ENCODE assay signal across 1 cellular context in genomic region chr10:84026821-84027257, GRCh38.
A peak's percentile ranks its signal among the peaks of the same experiment; 100 is the strongest.
TF ChIP-seq lines count a peak whose summit lies in the region.

No MANE protein-coding gene starts in this region.

TF ChIP-seq in K562, 482 proteins besides CTCF, POLR2A, EP300 and RAD21 (continued from another document):
- TF ChIP-seq ZNF384 (IDR thresholded peaks at IDR 0.05; ENCODE audit: low read depth, low read length): peak; percentile 96
- no peak for TF ChIP-seq NR2C2 (CRISPR knock-in tag; IDR thresholded peaks at IDR 0.05)
- no peak for TF ChIP-seq NR2C2 (tag; IDR thresholded peaks at IDR 0.05)
